8 cellular contexts compared by ENCODE assay signal in the genomic region with DNA sequence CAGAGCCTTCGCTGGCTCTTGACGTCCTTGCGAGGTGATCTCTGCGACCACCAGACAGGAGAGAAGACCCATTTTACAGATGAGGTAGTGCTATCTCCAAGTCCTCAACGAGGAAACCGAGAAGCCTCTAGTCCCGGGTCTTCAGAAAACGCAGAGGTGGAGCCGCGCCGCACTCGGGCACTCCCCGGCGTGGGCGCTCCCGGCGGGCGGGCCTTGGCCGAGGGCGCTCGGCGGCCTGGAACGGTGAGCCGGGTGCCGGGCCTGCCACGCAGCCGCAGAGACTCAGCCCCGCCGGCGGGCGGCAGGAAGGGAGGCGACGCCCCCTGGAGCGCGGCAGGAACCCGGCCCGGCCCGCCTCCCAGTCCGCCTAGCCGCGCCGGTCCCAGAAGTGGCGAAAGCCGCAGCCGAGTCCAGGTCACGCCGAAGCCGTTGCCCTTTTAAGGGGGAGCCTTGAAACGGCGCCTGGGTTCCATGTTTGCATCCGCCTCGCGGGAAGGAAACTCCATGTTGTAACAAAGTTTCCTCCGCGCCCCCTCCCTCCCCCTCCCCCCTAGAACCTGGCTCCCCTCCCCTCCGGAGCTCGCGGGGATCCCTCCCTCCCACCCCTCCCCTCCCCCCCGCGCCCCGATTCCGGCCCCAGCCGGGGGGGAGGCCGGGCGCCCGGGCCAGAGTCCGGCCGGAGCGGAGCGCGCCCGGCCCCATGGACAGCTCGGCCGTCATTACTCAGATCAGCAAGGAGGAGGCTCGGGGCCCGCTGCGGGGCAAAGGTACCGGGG. TPM values are rescaled to one million over a fixed set of nuclear protein-coding genes. Genes with fewer than 3 reads are reported as not detected.
DNase-seq lines count a peak whose midpoint lies in the region; TF ChIP-seq lines count a peak whose summit lies in the region.

A gene with protein sequence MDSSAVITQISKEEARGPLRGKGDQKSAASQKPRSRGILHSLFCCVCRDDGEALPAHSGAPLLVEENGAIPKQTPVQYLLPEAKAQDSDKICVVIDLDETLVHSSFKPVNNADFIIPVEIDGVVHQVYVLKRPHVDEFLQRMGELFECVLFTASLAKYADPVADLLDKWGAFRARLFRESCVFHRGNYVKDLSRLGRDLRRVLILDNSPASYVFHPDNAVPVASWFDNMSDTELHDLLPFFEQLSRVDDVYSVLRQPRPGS (plus strand): TSS at position 478 of the 776 bp plus-strand sequence. CDS start 223 bp downstream, at position 701.

- DNase-seq in Daoy (ENCODE audit: low read depth) (peak; percentile 97), GOT3 (lab: John Stamatoyannopoulos, UW) (peak; percentile 78), LoVo (ENCODE audit: low spot score) (peak; percentile 96), SHP77 (lab: John Stamatoyannopoulos, UW) (peak; percentile 83 to 84), fibroblast of pulmonary artery (ENCODE audit: low read depth) (peak; percentile 98)
- peak; percentile 88 for DNase-seq in activated effector memory CD4-positive, alpha-beta T cell treated with Interleukin-2 at 50 U/mL for 16 hours

- H3K4me3 ChIP-seq in fibroblast of pulmonary artery (replicated peaks; ENCODE audit: low read depth, low read length): peak within 1 kb of the TSS; percentile 80

- H3K9me3 Mint-ChIP-seq in nephron: no peaks in the 10 kb centered on the region
- H3K9me3 Mint-ChIP-seq in stimulated activated naive CD8-positive, alpha-beta T cell treated with anti-CD3 and anti-CD28 coated beads, Interleukin-15, Interleukin-2, amounts not matched to agents 100 ng/mL and 50 ng/mL, for 24 hours: no peaks in the 10 kb centered on the region

- peaks cover 22% of the 10 kb centered on the region for H3K27me3 Mint-ChIP-seq in nephron (ENCODE audit: low read depth)
- peaks cover 5% of the 10 kb centered on the region for H3K27me3 Mint-ChIP-seq in stimulated activated naive CD8-positive, alpha-beta T cell treated with anti-CD3 and anti-CD28 coated beads, Interleukin-15, Interleukin-2, amounts not matched to agents 100 ng/mL and 50 ng/mL, for 24 hours

- H3K27ac Mint-ChIP-seq in nephron: peak within 1 kb of the TSS; percentile 89 to 100 (median 100)
- H3K27ac Mint-ChIP-seq in stimulated activated naive CD8-positive, alpha-beta T cell treated with anti-CD3 and anti-CD28 coated beads, Interleukin-15, Interleukin-2, amounts not matched to agents 100 ng/mL and 50 ng/mL, for 24 hours: peak within 1 kb of the TSS; percentile 89

- H3K4me1 Mint-ChIP-seq in nephron: peaks cover 37% of the 10 kb centered on the region
- H3K4me1 Mint-ChIP-seq in stimulated activated naive CD8-positive, alpha-beta T cell treated with anti-CD3 and anti-CD28 coated beads, Interleukin-15, Interleukin-2, amounts not matched to agents 100 ng/mL and 50 ng/mL, for 24 hours (ENCODE audit: low read depth): peaks cover 61% of the 10 kb centered on the region

- peak within 1 kb of the TSS; percentile 94 to 97 (median 95) for H3K4me3 Mint-ChIP-seq in nephron
- peak within 1 kb of the TSS; percentile 91 for H3K4me3 Mint-ChIP-seq in stimulated activated naive CD8-positive, alpha-beta T cell treated with anti-CD3 and anti-CD28 coated beads, Interleukin-15, Interleukin-2, amounts not matched to agents 100 ng/mL and 50 ng/mL, for 24 hours

- H3K36me3 Mint-ChIP-seq in nephron (ENCODE audit: low read depth): peaks cover 12% of the 10 kb centered on the region
- peaks cover 16% of the 10 kb centered on the region for H3K36me3 Mint-ChIP-seq in stimulated activated naive CD8-positive, alpha-beta T cell treated with anti-CD3 and anti-CD28 coated beads, Interleukin-15, Interleukin-2, amounts not matched to agents 100 ng/mL and 50 ng/mL, for 24 hours (ENCODE audit: low read depth)

- TF ChIP-seq CTCF in fibroblast of pulmonary artery (IDR thresholded peaks at IDR 0.05; ENCODE audit: low read length, missing control alignments): no peak
- TF ChIP-seq CTCF in nephron (IDR thresholded peaks at IDR 0.05; ENCODE audit: unreplicated experiment in 3 of 3): no peak

RNA-seq across cellular contexts. Expression of the gene that starts here (rescaled TPM):
- 27.4 and 36.3 TPM in 2 replicates for total RNA-seq in Daoy (2014; rRNA removed; shearing (Covaris generic))

Comparison
In these comparisons a context has a peak if more than half of its experiments do, and no peak if none do; other contexts are left out.
1. Peak in every context shown above with its lines: DNase-seq and H3K4me3 ChIP-seq.